ENCODE assay signal across 19 cellular contexts in genomic region chr17:62658136-62658535, GRCh38. TPM values are rescaled to one million over a fixed set of nuclear protein-coding genes. Genes with fewer than 3 reads are reported as not detected.
DNase-seq lines count a peak whose midpoint lies in the region; ATAC-seq and TF ChIP-seq lines count a peak whose summit lies in the region.
"Had no signal": no experiment of that assay in that cellular context is flagged by ENCODE, and none has a peak within 500 bp of the region (broad histone marks: within the 10 kb centered on the region; RNA-seq: fewer than 3 reads in every experiment).

No MANE protein-coding gene starts in this region.

- H3K4me1 ChIP-seq in H9 (ENCODE audit: insufficient read depth, low read length): no peaks in the 10 kb centered on the region; the same call in 1 of the 2 replicates
- H3K4me1 ChIP-seq in lower lobe of right lung: peaks cover 33% of the 10 kb centered on the region
- H3K4me1 ChIP-seq in psoas muscle: peaks cover 10% of the 10 kb centered on the region

- no peaks in the 10 kb centered on the region for H3K23me2 ChIP-seq in H9 (ENCODE audit: insufficient read length, low read depth, low read length, poor library complexity, severe bottlenecking)

- no CpG with 5 or more reads among the region's 8 CpGs for WGBS in H9 (ENCODE audit: extremely low coverage, insufficient read length, low lambda C conversion rate)
- 86 to 88% (median 87%) methylated on average over 8 of the region's 8 CpGs for WGBS in psoas muscle, 3 donors

- H3K9me3 Mint-ChIP-seq in H9 (peaks cover 9% of the 10 kb centered on the region in 2 experiments), brain (peaks cover 12 to 20% (median 15%) of the 10 kb centered on the region in 5 experiments)
- H3K9me3 Mint-ChIP-seq in activated T-helper 2 cell treated with anti-CD3 and anti-CD28 coated beads, Interferon-gamma antibody, Interleukin-2, Interleukin-4, amounts not matched to agents 10 μg/mL and 5 μg/mL and 100 μg/mL, durations not matched to agents 14 hours and 24 hours and 36 hours: peaks cover 11% of the 10 kb centered on the region

- ATAC-seq in lower lobe of right lung: no peak
- no peak for ATAC-seq in psoas muscle
- ATAC-seq: K562, PC-3 had no signal

- no peak overlapping the region for H3K4me3 Mint-ChIP-seq in H9
- H3K4me3 Mint-ChIP-seq in brain: peak overlapping the region in 3 of 5 experiments; percentile 9 to 63 (median 57)
- no peak overlapping the region for H3K4me3 Mint-ChIP-seq in activated T-helper 2 cell treated with anti-CD3 and anti-CD28 coated beads, Interferon-gamma antibody, Interleukin-2, Interleukin-4, amounts not matched to agents 10 μg/mL and 5 μg/mL and 100 μg/mL, durations not matched to agents 14 hours and 24 hours and 36 hours (ENCODE audit: low read depth)

- no peak overlapping the region for H4K5ac ChIP-seq in H9 (ENCODE audit: insufficient read length, low read depth, low read length)

- no peak overlapping the region for H4K91ac ChIP-seq in H9 (ENCODE audit: insufficient read length, low read depth, low read length)

- H2BK120ac ChIP-seq in H9 (ENCODE audit: low read depth, low read length, poor library complexity, severe bottlenecking): no peak overlapping the region

- H3K79me1 ChIP-seq in H9 (ENCODE audit: insufficient read depth, low read depth, low read length, poor library complexity, severe bottlenecking): no peaks in the 10 kb centered on the region

- no peaks in the 10 kb centered on the region for H4K20me1 ChIP-seq in H9 (ENCODE audit: control insufficient read depth, insufficient read depth, insufficient read length)

- no peaks in the 10 kb centered on the region for H3K79me2 ChIP-seq in H9 (ENCODE audit: insufficient read depth, low read length)

- H3K27ac Mint-ChIP-seq in H9 (peak overlapping the region in 2 of 3 experiments; percentile 16 to 78; a peak in 1 of 7 replicates), brain (peak overlapping the region; percentile 38 to 93 (median 87))
- no peak overlapping the region for H3K27ac Mint-ChIP-seq in activated T-helper 2 cell treated with anti-CD3 and anti-CD28 coated beads, Interferon-gamma antibody, Interleukin-2, Interleukin-4, amounts not matched to agents 10 μg/mL and 5 μg/mL and 100 μg/mL, durations not matched to agents 14 hours and 24 hours and 36 hours

- H3K27ac ChIP-seq in H9 (ENCODE audit: insufficient read length, low read depth, low read length) (no peak overlapping the region), lower lobe of right lung (no peak overlapping the region), psoas muscle (no peak overlapping the region)
- H3K27ac ChIP-seq: C4-2B had no signal

- H2BK15ac ChIP-seq in H9 (ENCODE audit: low read depth, low read length): no peak overlapping the region

- H3K4me3 ChIP-seq in lower lobe of right lung: no peak overlapping the region
- H3K4me3 ChIP-seq in psoas muscle: no peak overlapping the region
- H3K4me3 ChIP-seq: K562 had no signal

- H3T11ph ChIP-seq in H9 (ENCODE audit: low read length): no peak overlapping the region

- no peak overlapping the region for H2BK20ac ChIP-seq in H9 (ENCODE audit: low read depth, low read length, poor library complexity, severe bottlenecking)

- no peak overlapping the region for H2BK5ac ChIP-seq in H9 (ENCODE audit: insufficient read length, low read length)

- no peak overlapping the region for H2BK12ac ChIP-seq in H9 (ENCODE audit: insufficient read length, low read depth, low read length)

- no peak overlapping the region for H3K56ac ChIP-seq in H9 (ENCODE audit: insufficient read length, low read depth, low read length)

- no peak overlapping the region for H3K4me2 ChIP-seq in H9 (ENCODE audit: insufficient read depth, insufficient read length, low read length)
- H3K4me2 ChIP-seq: SK-N-SH had no signal

- no peak overlapping the region for H2AFZ ChIP-seq in H9 (ENCODE audit: low read length)

- H3K36me3 Mint-ChIP-seq in H9 (ENCODE audit: insufficient read depth in 1 of 3, low read depth in 3 of 3) (peaks cover 3 to 22% (median 12%) of the 10 kb centered on the region in 3 experiments), brain (peaks cover 28% of the 10 kb centered on the region)
- no peaks in the 10 kb centered on the region for H3K36me3 Mint-ChIP-seq in activated T-helper 2 cell treated with anti-CD3 and anti-CD28 coated beads, Interferon-gamma antibody, Interleukin-2, Interleukin-4, amounts not matched to agents 10 μg/mL and 5 μg/mL and 100 μg/mL, durations not matched to agents 14 hours and 24 hours and 36 hours (ENCODE audit: low read depth)

- no peaks in the 10 kb centered on the region for H3K9me3 ChIP-seq in H9 (ENCODE audit: control insufficient read depth, low read depth, low read length)
- H3K9me3 ChIP-seq in lower lobe of right lung: peaks cover 11% of the 10 kb centered on the region
- peaks cover 8% of the 10 kb centered on the region for H3K9me3 ChIP-seq in psoas muscle

- H3K23ac ChIP-seq in H9 (ENCODE audit: insufficient read length, low read depth, low read length): no peak overlapping the region

- H2AK5ac ChIP-seq in H9 (ENCODE audit: insufficient read length, low read length): no peak overlapping the region

- H3K18ac ChIP-seq in H9 (ENCODE audit: insufficient read length, low read depth, low read length): no peak overlapping the region

- no peaks in the 10 kb centered on the region for H3K27me3 ChIP-seq in H9 (ENCODE audit: insufficient read depth, low read length)
- H3K27me3 ChIP-seq in lower lobe of right lung (ENCODE audit: low read depth): no peaks in the 10 kb centered on the region
- H3K27me3 ChIP-seq in psoas muscle (ENCODE audit: insufficient read depth in 3 of 3, low read length in 2 of 3): peaks cover 0 to 7% (median 0%) of the 10 kb centered on the region in 3 donors

- no peaks in the 10 kb centered on the region for H3K36me3 ChIP-seq in lower lobe of right lung
- no peaks in the 10 kb centered on the region for H3K36me3 ChIP-seq in psoas muscle (ENCODE audit: insufficient read depth in 1 of 2, low read depth in 1 of 2)

- TF ChIP-seq CTCF in H9 (conservative IDR thresholded peaks at IDR 0.05): no peak
- no peak for TF ChIP-seq CTCF in brain (conservative IDR thresholded peaks at IDR 0.05)
- TF ChIP-seq CTCF in lower lobe of right lung (IDR thresholded peaks at IDR 0.05): no peak
- no peak for TF ChIP-seq CTCF in psoas muscle (IDR thresholded peaks at IDR 0.05)

- H3K4me1 Mint-ChIP-seq in H9: peaks cover 11 to 18% of the 10 kb centered on the region in 2 experiments
- H3K4me1 Mint-ChIP-seq in brain: peaks cover 44% of the 10 kb centered on the region
- H3K4me1 Mint-ChIP-seq in activated T-helper 2 cell treated with anti-CD3 and anti-CD28 coated beads, Interferon-gamma antibody, Interleukin-2, Interleukin-4, amounts not matched to agents 10 μg/mL and 5 μg/mL and 100 μg/mL, durations not matched to agents 14 hours and 24 hours and 36 hours (ENCODE audit: low read depth): peaks cover 8% of the 10 kb centered on the region

- H3K27me3 Mint-ChIP-seq in H9 (ENCODE audit: low read depth): peaks cover 1% of the 10 kb centered on the region; the same call in 1 of the 2 replicates
- H3K27me3 Mint-ChIP-seq in brain: no peaks in the 10 kb centered on the region
- peaks cover 60% of the 10 kb centered on the region for H3K27me3 Mint-ChIP-seq in activated T-helper 2 cell treated with anti-CD3 and anti-CD28 coated beads, Interferon-gamma antibody, Interleukin-2, Interleukin-4, amounts not matched to agents 10 μg/mL and 5 μg/mL and 100 μg/mL, durations not matched to agents 14 hours and 24 hours and 36 hours (ENCODE audit: low read depth)

- no peak for DNase-seq in H9
- DNase-seq in lower lobe of right lung: peak; percentile 24
- DNase-seq in psoas muscle: peak; percentile 1 to 6
- DNase-seq in T-helper 9 cell: no peak
- DNase-seq in mesenteric fat pad (ENCODE audit: low spot score): no peak
- DNase-seq in activated T-helper 2 cell treated with anti-CD3 and anti-CD28 coated beads, Interferon-gamma antibody, Interleukin-2, Interleukin-4, amounts not matched to agents 10 μg/mL and 5 μg/mL and 100 μg/mL, durations not matched to agents 14 hours and 24 hours and 36 hours (ENCODE audit: low spot score): no peak
- DNase-seq: DMS 273 treated with DMSO at 0.1 percent for 48 hours, HCEC 1CT, NCI-H1105, NCI-H2081, NCI-H446 treated with DMSO at 0.1 percent for 48 hours, NCI-H748 treated with DMSO at 0.1 percent for 48 hours, PC-3, RPMI8226, SHP77 treated with DMSO at 0.1 percent for 48 hours had no signal

- H3K4ac ChIP-seq in H9 (ENCODE audit: low read depth, low read length): no peak overlapping the region

- no peak overlapping the region for H4K8ac ChIP-seq in H9 (replicated peaks; ENCODE audit: insufficient read length, low read depth, low read length)

- intact Hi-C loops in lower lobe of right lung (cut with DNase I) (no loop called here), psoas muscle (cut with DNase I) (no loop called here)
- intact Hi-C loops in activated T-helper 2 cell treated with anti-CD3 and anti-CD28 coated beads, Interferon-gamma antibody, Interleukin-2, Interleukin-4, amounts not matched to agents 10 μg/mL and 5 μg/mL and 100 μg/mL, durations not matched to agents 14 hours and 24 hours and 36 hours (cut with micrococcal nuclease): no loop called here

- H3K14ac ChIP-seq in H9 (ENCODE audit: insufficient read depth, low read length): no peak overlapping the region

- H3K9ac ChIP-seq in H9 (ENCODE audit: extremely low read depth, insufficient read length, low read length): no peak overlapping the region
- H3K9ac ChIP-seq: SK-N-SH had no signal

RNA-seq across cellular contexts. Expression of gene MRC2, which starts 30.7 kb away (rescaled TPM):
- total RNA-seq in H9 (2021) (18.7 and 21.6 TPM in 2 replicates), lower lobe of right lung (91.2 TPM), psoas muscle (10 to 100 TPM in 2 of 4 donors, 1 to 10 TPM in 2; 4.6 to 17.5 (median 8.5) TPM), mesenteric fat pad (46.1 TPM)
- polyA plus RNA-seq in brain (ENCODE audit: insufficient read depth, low read depth, low replicate concordance) (8.5 TPM), psoas muscle (1 to 10 TPM; 3.5 to 5.9 (median 3.6) TPM)
- total RNA-seq in activated T-helper 2 cell treated with anti-CD3 and anti-CD28 coated beads, Interferon-gamma antibody, Interleukin-2, Interleukin-4, amounts not matched to agents 10 μg/mL and 5 μg/mL and 100 μg/mL, durations not matched to agents 14 hours and 24 hours and 36 hours: 3.1 and 3.7 TPM in 2 replicates

Comparison
In these comparisons a context has a peak if more than half of its experiments do, and no peak if none do; other contexts are left out.
1. DNase-seq: peak in lower lobe of right lung (single experiment) and psoas muscle (2 of 2); none in H9 (single experiment), T-helper 9 cell (single experiment), mesenteric fat pad (single experiment) and activated T-helper 2 cell treated with anti-CD3 and anti-CD28 coated beads, Interferon-gamma antibody, Interleukin-2, Interleukin-4, amounts not matched to agents 10 μg/mL and 5 μg/mL and 100 μg/mL, durations not matched to agents 14 hours and 24 hours and 36 hours (single experiment).
2. H3K4me3 Mint-ChIP-seq: peak in brain (3 of 5); none in H9 (0 of 2) and activated T-helper 2 cell treated with anti-CD3 and anti-CD28 coated beads, Interferon-gamma antibody, Interleukin-2, Interleukin-4, amounts not matched to agents 10 μg/mL and 5 μg/mL and 100 μg/mL, durations not matched to agents 14 hours and 24 hours and 36 hours (single experiment).